ENCODE assay signal across 35 cellular contexts in the genomic region with DNA sequence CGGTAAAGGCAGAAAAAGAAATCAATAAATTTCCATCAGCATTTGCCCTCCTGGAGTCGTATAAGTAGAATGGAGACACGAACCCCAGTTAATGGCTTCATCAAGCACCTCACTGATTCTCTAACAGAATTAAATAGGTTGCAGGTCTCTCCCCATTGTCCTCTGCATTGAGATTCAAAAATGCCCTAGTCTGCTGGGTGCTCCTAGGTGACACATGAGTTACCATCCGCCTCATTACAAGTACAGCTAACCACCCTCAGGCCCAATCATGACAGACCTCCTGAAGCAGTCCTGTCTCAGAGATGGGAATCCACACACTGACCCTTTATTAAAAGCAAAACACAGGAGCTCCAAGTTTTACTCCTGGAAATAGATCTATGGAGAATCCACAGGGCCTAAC. TPM values are rescaled to one million over a fixed set of nuclear protein-coding genes. Genes with fewer than 3 reads are reported as not detected.
"Had no signal": no experiment of that assay in that cellular context is flagged by ENCODE, and none has a peak within 500 bp of the region (broad histone marks: within the 10 kb centered on the region; RNA-seq: fewer than 3 reads in every experiment).

No MANE protein-coding gene starts in this region.

- H3K79me2 ChIP-seq: hepatocyte had no signal

- H3K4me1 ChIP-seq: ascending aorta, breast epithelium, colonic mucosa, esophagus squamous epithelium, gastroesophageal sphincter, heart right ventricle had no signal

- H3K4me3 ChIP-seq: ascending aorta, breast epithelium, cardiac muscle cell, colonic mucosa, esophagus squamous epithelium, gastroesophageal sphincter, heart right ventricle, hepatocyte had no signal

- H3K4me1 Mint-ChIP-seq: activated CD4-positive, alpha-beta memory T cell treated with anti-CD3 and anti-CD28 coated beads, Interleukin-2, amount 10 ng/mL, durations not matched to agents 7 days and 5 days; activated CD4-positive, alpha-beta T cell treated with anti-CD3 and anti-CD28 coated beads, Interleukin-2, amount 10 ng/mL, durations not matched to agents 7 days and 5 days; activated naive CD4-positive, alpha-beta T cell treated with anti-CD3 and anti-CD28 coated beads, Interleukin-2, amount 10 ng/mL, durations not matched to agents 7 days and 5 days; brain had no signal

- H3K36me3 ChIP-seq: ascending aorta, breast epithelium, cardiac muscle cell, colonic mucosa, esophagus squamous epithelium, gastroesophageal sphincter, heart right ventricle had no signal

- H3K4me2 ChIP-seq: hepatocyte had no signal

- H3K27me3 Mint-ChIP-seq: activated CD4-positive, alpha-beta T cell treated with anti-CD3 and anti-CD28 coated beads, Interleukin-2, amount 10 ng/mL, durations not matched to agents 7 days and 5 days; activated T-cell treated with anti-CD3 and anti-CD28 coated beads, Interleukin-2, amount 50 U/mL, for 24 hours had no signal

- H3K4me3 Mint-ChIP-seq: activated CD4-positive, alpha-beta memory T cell treated with anti-CD3 and anti-CD28 coated beads, Interleukin-2, amount 10 ng/mL, durations not matched to agents 7 days and 5 days; activated CD4-positive, alpha-beta T cell treated with anti-CD3 and anti-CD28 coated beads, Interleukin-2, amount 10 ng/mL, durations not matched to agents 7 days and 5 days; activated naive CD4-positive, alpha-beta T cell treated with anti-CD3 and anti-CD28 coated beads, Interleukin-2, amount 10 ng/mL, durations not matched to agents 7 days and 5 days; activated naive CD8-positive, alpha-beta T cell treated with anti-CD3 and anti-CD28 coated beads, Interleukin-2, amount 10 ng/mL, durations not matched to agents 7 days and 5 days; activated T-cell treated with anti-CD3 and anti-CD28 coated beads, Interleukin-2, amount 50 U/mL, for 24 hours; activated T-cell treated with anti-CD3 and anti-CD28 coated beads, Interleukin-2, amount 50 U/mL, for 72 hours; brain had no signal

- H3K27me3 ChIP-seq: ascending aorta, breast epithelium, cardiac muscle cell, colonic mucosa, hepatocyte had no signal

- H2AFZ ChIP-seq: hepatocyte had no signal

- H3K27ac ChIP-seq: ascending aorta, breast epithelium, cardiac muscle cell, colonic mucosa, epithelial cell of prostate, esophagus squamous epithelium, gastroesophageal sphincter, heart right ventricle, hepatocyte had no signal

- FAIRE-seq: endometrium, endothelial cell of umbilical vein had no signal

- DNase-seq: activated CD4-positive, alpha-beta memory T cell treated with anti-CD3 and anti-CD28 coated beads, Interleukin-2, amount 10 ng/mL, durations not matched to agents 7 days and 5 days; activated CD4-positive, alpha-beta T cell treated with anti-CD3 and anti-CD28 coated beads for 1 hour; activated CD4-positive, alpha-beta T cell treated with anti-CD3 and anti-CD28 coated beads for 4 hours; activated CD4-positive, alpha-beta T cell treated with anti-CD3 and anti-CD28 coated beads, Interleukin-2, amount 10 ng/mL, durations not matched to agents 7 days and 5 days; activated CD4-positive, alpha-beta T cell treated with anti-CD3 and anti-CD28 coated beads, Interleukin-2, amount 50 U/mL, for 4 hours; activated CD8-positive, alpha-beta memory T cell treated with anti-CD3 and anti-CD28 coated beads, Interleukin-2, amount 50 U/mL, for 48 hours; activated gamma-delta T cell; activated naive CD4-positive, alpha-beta T cell; activated naive CD4-positive, alpha-beta T cell treated with anti-CD3 and anti-CD28 coated beads, Interleukin-2, amount 10 ng/mL, durations not matched to agents 7 days and 5 days; activated naive CD8-positive, alpha-beta T cell treated with anti-CD3 and anti-CD28 coated beads, Interleukin-2, amount 10 ng/mL, durations not matched to agents 7 days and 5 days; activated T-cell treated with anti-CD3 and anti-CD28 coated beads for 4 hours; activated T-cell treated with anti-CD3 and anti-CD28 coated beads, Interleukin-2, amount 50 U/mL, for 24 hours; activated T-cell treated with anti-CD3 and anti-CD28 coated beads, Interleukin-2, amount 50 U/mL, for 72 hours; central memory CD4-positive, alpha-beta T cell; cerebellar nuclear complex; colonic mucosa; effector CD8-positive, alpha-beta T cell; esophagus squamous epithelium; foreskin melanocyte; heart right ventricle had no signal

- ATAC-seq: activated naive CD4-positive, alpha-beta T cell treated with anti-CD3 and anti-CD28 coated beads, Interleukin-2, amount 50 U/mL, for 72 hours; activated T-cell treated with anti-CD3 and anti-CD28 coated beads, Interleukin-2, amount 50 U/mL, for 72 hours; gastroesophageal sphincter; heart right ventricle had no signal

- H3K9me3 ChIP-seq: ascending aorta, breast epithelium, colonic mucosa, esophagus squamous epithelium, gastroesophageal sphincter, heart right ventricle had no signal

- H3K9me3 Mint-ChIP-seq: activated CD4-positive, alpha-beta memory T cell treated with anti-CD3 and anti-CD28 coated beads, Interleukin-2, amount 10 ng/mL, durations not matched to agents 7 days and 5 days; activated CD4-positive, alpha-beta T cell treated with anti-CD3 and anti-CD28 coated beads, Interleukin-2, amount 10 ng/mL, durations not matched to agents 7 days and 5 days; activated naive CD4-positive, alpha-beta T cell treated with anti-CD3 and anti-CD28 coated beads, Interleukin-2, amount 10 ng/mL, durations not matched to agents 7 days and 5 days; activated naive CD4-positive, alpha-beta T cell treated with anti-CD3 and anti-CD28 coated beads, Interleukin-2, amount 50 U/mL, for 72 hours; activated naive CD8-positive, alpha-beta T cell treated with anti-CD3 and anti-CD28 coated beads, Interleukin-2, amount 10 ng/mL, durations not matched to agents 7 days and 5 days; activated T-cell treated with anti-CD3 and anti-CD28 coated beads, Interleukin-2, amount 50 U/mL, for 24 hours; activated T-cell treated with anti-CD3 and anti-CD28 coated beads, Interleukin-2, amount 50 U/mL, for 72 hours; brain had no signal

- H3K27ac Mint-ChIP-seq: activated CD4-positive, alpha-beta memory T cell treated with anti-CD3 and anti-CD28 coated beads, Interleukin-2, amount 10 ng/mL, durations not matched to agents 7 days and 5 days; activated CD4-positive, alpha-beta T cell treated with anti-CD3 and anti-CD28 coated beads, Interleukin-2, amount 10 ng/mL, durations not matched to agents 7 days and 5 days; activated naive CD4-positive, alpha-beta T cell treated with anti-CD3 and anti-CD28 coated beads, Interleukin-2, amount 10 ng/mL, durations not matched to agents 7 days and 5 days; activated naive CD4-positive, alpha-beta T cell treated with anti-CD3 and anti-CD28 coated beads, Interleukin-2, amount 50 U/mL, for 72 hours; activated naive CD8-positive, alpha-beta T cell treated with anti-CD3 and anti-CD28 coated beads, Interleukin-2, amount 10 ng/mL, durations not matched to agents 7 days and 5 days; activated T-cell treated with anti-CD3 and anti-CD28 coated beads, Interleukin-2, amount 50 U/mL, for 24 hours; activated T-cell treated with anti-CD3 and anti-CD28 coated beads, Interleukin-2, amount 50 U/mL, for 72 hours; brain had no signal

- H3K36me3 Mint-ChIP-seq: activated naive CD4-positive, alpha-beta T cell treated with anti-CD3 and anti-CD28 coated beads, Interleukin-2, amount 10 ng/mL, durations not matched to agents 7 days and 5 days; activated naive CD4-positive, alpha-beta T cell treated with anti-CD3 and anti-CD28 coated beads, Interleukin-2, amount 50 U/mL, for 72 hours; activated naive CD8-positive, alpha-beta T cell treated with anti-CD3 and anti-CD28 coated beads, Interleukin-2, amount 10 ng/mL, durations not matched to agents 7 days and 5 days; brain had no signal

RNA-seq across cellular contexts. Expression of gene BSX, which starts 48.9 kb away (rescaled TPM):
- total RNA-seq: activated CD4-positive, alpha-beta memory T cell treated with anti-CD3 and anti-CD28 coated beads, Interleukin-2, amount 10 ng/mL, durations not matched to agents 7 days and 5 days; activated CD4-positive, alpha-beta T cell treated with anti-CD3 and anti-CD28 coated beads, Interleukin-2, amount 10 ng/mL, durations not matched to agents 7 days and 5 days; activated naive CD4-positive, alpha-beta T cell treated with anti-CD3 and anti-CD28 coated beads, Interleukin-2, amount 50 U/mL, for 72 hours; activated naive CD8-positive, alpha-beta T cell treated with anti-CD3 and anti-CD28 coated beads, Interleukin-2, amount 10 ng/mL, durations not matched to agents 7 days and 5 days; activated T-cell treated with anti-CD3 and anti-CD28 coated beads, Interleukin-2, amount 50 U/mL, for 72 hours; ascending aorta; breast epithelium; cardiac muscle cell; colonic mucosa; dermis microvascular lymphatic vessel endothelial cell; endothelial cell of umbilical vein; esophagus squamous epithelium; fibroblast of lung; fibroblast of villous mesenchyme; gastroesophageal sphincter; glomerular endothelial cell; heart right ventricle; hepatocyte had no signal
- polyA plus RNA-seq: cardiac muscle cell, endothelial cell of umbilical vein, esophagus, fibroblast of lung, heart right ventricle, hepatocyte had no signal
